1 cellular context compared by ENCODE assay signal in genomic region chr20:63688234-63689045, GRCh38.
TF ChIP-seq lines count a peak whose summit lies in the region.

No MANE protein-coding gene starts in this region.

TF ChIP-seq in GM12878, 131 proteins besides CTCF, POLR2A, EP300 and RAD21:
- TF ChIP-seq RB1 (IDR thresholded peaks at IDR 0.05; ENCODE audit: borderline replicate concordance) (no peak), BRCA1 (IDR thresholded peaks at IDR 0.05; ENCODE audit: low read depth, low read length) (no peak)
TF ChIP-seq in GM12878: peak in this region for 0.
